ENCODE assay signal across 8 cellular contexts in the genomic region with DNA sequence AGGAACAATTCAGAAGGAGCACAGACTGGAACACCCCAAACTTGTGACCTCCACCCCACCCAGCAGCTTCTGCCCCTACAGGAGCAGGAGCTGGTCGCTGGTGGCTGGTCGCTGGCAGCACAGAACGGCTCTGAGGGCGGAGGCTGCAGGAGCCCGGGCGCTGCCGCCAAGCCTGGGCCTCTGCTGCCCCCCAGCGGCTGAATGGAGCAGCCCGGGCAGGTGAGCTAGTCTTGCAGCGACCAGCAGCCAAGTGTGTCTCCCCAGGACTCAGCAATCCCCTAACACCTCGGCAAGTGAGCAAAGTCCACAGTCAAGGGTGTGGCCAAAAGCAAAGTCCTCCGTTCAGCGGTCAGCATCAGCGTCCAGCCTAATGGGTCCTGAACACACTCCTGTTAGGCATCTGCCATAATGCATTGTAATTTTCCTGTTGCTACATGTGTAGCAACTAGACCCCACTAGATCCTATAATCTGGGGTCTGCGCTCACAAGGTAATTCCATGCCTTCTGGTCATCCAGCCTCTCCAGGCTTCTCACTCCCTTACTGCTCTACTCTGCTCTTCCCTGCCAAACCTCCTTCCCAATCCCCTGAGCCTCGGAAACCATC. TPM values are rescaled to one million over a fixed set of nuclear protein-coding genes. Genes with fewer than 3 reads are reported as not detected.
DNase-seq lines count a peak whose midpoint lies in the region; ATAC-seq and TF ChIP-seq lines count a peak whose summit lies in the region.

No MANE protein-coding gene starts in this region.

- no peak overlapping the region for H3K4me2 ChIP-seq in Loucy (ENCODE audit: low read depth, low read length, poor library complexity, severe bottlenecking)

- H3K4me3 ChIP-seq in AG10803 (ENCODE audit: low read length) (no peak overlapping the region), Loucy (ENCODE audit: low read length, poor library complexity, severe bottlenecking) (no peak overlapping the region), gastroesophageal sphincter (no peak overlapping the region), ovary (no peak overlapping the region), thyroid gland (replicated peaks in 1 of 3) (no peak overlapping the region)

- H2AFZ ChIP-seq in Loucy (ENCODE audit: low read length): peak overlapping the region; percentile 50; the same call in 1 of the 2 replicates

- no peaks in the 10 kb centered on the region for H3K9me2 ChIP-seq in Loucy (replicated peaks; ENCODE audit: low read depth, low read length)

- TF ChIP-seq CTCF in AG10803 (conservative IDR thresholded peaks at IDR 0.05; ENCODE audit: low read length) (peak; percentile 87), Loucy (conservative IDR thresholded peaks at IDR 0.05; ENCODE audit: low read length) (peak; percentile 90), gastroesophageal sphincter (IDR thresholded peaks at IDR 0.05) (peak in 3 of 4 experiments; percentile 75 to 97 (median 76)), ovary (IDR thresholded peaks at IDR 0.05) (peak; percentile 50 to 72 (median 71)), thyroid gland (IDR thresholded peaks at IDR 0.05) (peak; percentile 55 to 98 (median 78))

- intact Hi-C loops in ovary (cut with DNase I) (loop anchor here in 2 of 4 donors (10.0 kb wide), 1 partner anchor 1108 kb away; no protein-coding TSS in a partner anchor), thyroid gland (cut with DNase I) (no loop called here)

- H3K27me3 ChIP-seq in Loucy (ENCODE audit: insufficient read depth, low read length, poor library complexity, severe bottlenecking): no peaks in the 10 kb centered on the region
- peaks cover 52% of the 10 kb centered on the region for H3K27me3 ChIP-seq in gastroesophageal sphincter
- H3K27me3 ChIP-seq in ovary: no peaks in the 10 kb centered on the region
- no peaks in the 10 kb centered on the region for H3K27me3 ChIP-seq in thyroid gland

- WGBS in gastroesophageal sphincter (ENCODE audit: low coverage in 1 of 2), 2 donors: 6 to 38% methylated on average over 6 to 13 of the region's 16 CpGs
- WGBS in ovary, 3 donors: 9 to 12% (median 12%) methylated on average over 16 of the region's 16 CpGs
- WGBS in thyroid gland, 2 donors: 11 to 16% methylated on average over 10 to 14 of the region's 16 CpGs

- ATAC-seq in GM19372 (IDR thresholded peaks at IDR 0.05; ENCODE audit: low read depth, unreplicated experiment): peak; percentile 74
- peak; percentile 72 for ATAC-seq in gastroesophageal sphincter

- TF ChIP-seq POLR2A in gastroesophageal sphincter (IDR thresholded peaks at IDR 0.05) (no peak), ovary (IDR thresholded peaks at IDR 0.05) (no peak), thyroid gland (IDR thresholded peaks at IDR 0.05) (no peak)

- H3K36me3 ChIP-seq in Loucy (ENCODE audit: insufficient read depth, low read length) (no peaks in the 10 kb centered on the region), gastroesophageal sphincter (no peaks in the 10 kb centered on the region), ovary (no peaks in the 10 kb centered on the region), thyroid gland (no peaks in the 10 kb centered on the region)

- TF ChIP-seq EP300 in gastroesophageal sphincter (IDR thresholded peaks at IDR 0.05) (no peak), ovary (IDR thresholded peaks at IDR 0.05) (no peak)

- no peak overlapping the region for H3K9ac ChIP-seq in Loucy (ENCODE audit: low read depth, low read length, poor library complexity, severe bottlenecking)

- H3K27ac ChIP-seq in gastroesophageal sphincter: no peak overlapping the region
- H3K27ac ChIP-seq in ovary: no peak overlapping the region
- no peak overlapping the region for H3K27ac ChIP-seq in thyroid gland

- H3K9me3 ChIP-seq in Loucy (ENCODE audit: insufficient read depth, low read depth, low read length) (no peaks in the 10 kb centered on the region), gastroesophageal sphincter (no peaks in the 10 kb centered on the region), ovary (no peaks in the 10 kb centered on the region), thyroid gland (no peaks in the 10 kb centered on the region)

- in situ Hi-C loops in SK-MEL-5 (cut with HindIII; ENCODE audit: low pct_unique_long_range_greater_than_20kb, low sequenced_read_pairs): no loop called here

- DNase-seq in AG10803 (ENCODE audit: low read depth) (peak; percentile 54), SK-MEL-5 (ENCODE audit: low read depth, low spot score) (peak; percentile 64), activated gamma-delta T cell (lab: John Stamatoyannopoulos, UW) (peak; percentile 37), ovary (peak; percentile 32 to 80 (median 69)), thyroid gland (peak; percentile 71 to 80)

- H3K4me1 ChIP-seq in Loucy (ENCODE audit: insufficient read depth, low read length, poor library complexity, severe bottlenecking) (no peaks in the 10 kb centered on the region), gastroesophageal sphincter (peaks cover 0 to 5% (median 0%) of the 10 kb centered on the region in 3 donors), ovary (ENCODE audit: insufficient read depth) (no peaks in the 10 kb centered on the region), thyroid gland (no peaks in the 10 kb centered on the region)

- no peaks in the 10 kb centered on the region for H4K20me1 ChIP-seq in Loucy (ENCODE audit: insufficient read depth, low read length, poor library complexity, severe bottlenecking)

- H3K79me2 ChIP-seq in Loucy (ENCODE audit: insufficient read depth, low read length): no peaks in the 10 kb centered on the region

- no peaks in the 10 kb centered on the region for H3F3A ChIP-seq in Loucy (ENCODE audit: low read depth)

RNA-seq across cellular contexts. Expression of gene GJB5, which starts 12.1 kb away (rescaled TPM):
- total RNA-seq in SK-MEL-5 (2014; rRNA removed; shearing (Covaris generic)): not detected in 2 replicates
- polyA plus RNA-seq in SK-MEL-5 (2015; cell fraction: cytosol; rRNA removed): not detected in 2 replicates
- not detected in 2 replicates for polyA plus RNA-seq in SK-MEL-5 (2015; cell fraction: nucleus; rRNA removed)
- total RNA-seq in gastroesophageal sphincter: 1 to 10 TPM in 1 of 4 donors, not detected in 3; 1.9 TPM
- total RNA-seq in ovary: not detected
- polyA plus RNA-seq in ovary: not detected
- total RNA-seq in thyroid gland: not detected

RNA-seq across cellular contexts. Expression of gene GJB4, which starts 16.8 kb away (rescaled TPM):
- not detected in 2 replicates for total RNA-seq in SK-MEL-5 (2014; rRNA removed; shearing (Covaris generic))
- not detected in 2 replicates for polyA plus RNA-seq in SK-MEL-5 (2015; cell fraction: cytosol; rRNA removed)
- not detected in 2 replicates for polyA plus RNA-seq in SK-MEL-5 (2015; cell fraction: nucleus; rRNA removed)
- total RNA-seq in gastroesophageal sphincter: under 1 TPM in 1 of 4 donors, not detected in 3; 0.27 TPM
- total RNA-seq in ovary: not detected
- polyA plus RNA-seq in ovary: not detected
- total RNA-seq in thyroid gland: not detected

RNA-seq across cellular contexts. Expression of gene GJB3, which starts 38.2 kb away (rescaled TPM):
- total RNA-seq in SK-MEL-5 (2014; rRNA removed; shearing (Covaris generic)): not detected in 2 replicates
- not detected in 2 replicates for polyA plus RNA-seq in SK-MEL-5 (2015; cell fraction: cytosol; rRNA removed)
- polyA plus RNA-seq in SK-MEL-5 (2015; cell fraction: nucleus; rRNA removed): not detected in 2 replicates
- total RNA-seq in gastroesophageal sphincter (1 to 10 TPM in 2 of 4 donors, not detected in 2; 1.1 to 6.4 TPM), ovary (1 to 10 TPM in 1 of 7 donors, under 1 TPM in 3, not detected in 3; 0.23 to 1.7 (median 0.32) TPM), thyroid gland (under 1 TPM in 2 of 4 donors, not detected in 2; 0.49 to 0.54 TPM)
- polyA plus RNA-seq in ovary: not detected

RNA-seq across cellular contexts. Expression of gene GJA4, which starts 50.0 kb away (rescaled TPM):
- total RNA-seq in SK-MEL-5 (2014; rRNA removed; shearing (Covaris generic)): not detected in 2 replicates
- polyA plus RNA-seq in SK-MEL-5 (2015; cell fraction: cytosol; rRNA removed): not detected in 2 replicates
- polyA plus RNA-seq in SK-MEL-5 (2015; cell fraction: nucleus; rRNA removed): not detected in 2 replicates
- total RNA-seq in gastroesophageal sphincter: 10 to 100 TPM in 3 of 4 donors, 1 to 10 TPM in 1; 8.6 to 27.0 (median 18.4) TPM
- 100 to 1,000 TPM in 1 of 7 donors, 10 to 100 TPM in 2, 1 to 10 TPM in 4; 4.9 to 149 (median 9.5) TPM for total RNA-seq in ovary
- polyA plus RNA-seq in ovary: 10 to 100 TPM in 1 of 2 donors, 1 to 10 TPM in 1; 7.9 to 19.4 TPM
- 10 to 100 TPM; 11.0 to 22.7 (median 18.8) TPM for total RNA-seq in thyroid gland
